In the genomic region with DNA sequence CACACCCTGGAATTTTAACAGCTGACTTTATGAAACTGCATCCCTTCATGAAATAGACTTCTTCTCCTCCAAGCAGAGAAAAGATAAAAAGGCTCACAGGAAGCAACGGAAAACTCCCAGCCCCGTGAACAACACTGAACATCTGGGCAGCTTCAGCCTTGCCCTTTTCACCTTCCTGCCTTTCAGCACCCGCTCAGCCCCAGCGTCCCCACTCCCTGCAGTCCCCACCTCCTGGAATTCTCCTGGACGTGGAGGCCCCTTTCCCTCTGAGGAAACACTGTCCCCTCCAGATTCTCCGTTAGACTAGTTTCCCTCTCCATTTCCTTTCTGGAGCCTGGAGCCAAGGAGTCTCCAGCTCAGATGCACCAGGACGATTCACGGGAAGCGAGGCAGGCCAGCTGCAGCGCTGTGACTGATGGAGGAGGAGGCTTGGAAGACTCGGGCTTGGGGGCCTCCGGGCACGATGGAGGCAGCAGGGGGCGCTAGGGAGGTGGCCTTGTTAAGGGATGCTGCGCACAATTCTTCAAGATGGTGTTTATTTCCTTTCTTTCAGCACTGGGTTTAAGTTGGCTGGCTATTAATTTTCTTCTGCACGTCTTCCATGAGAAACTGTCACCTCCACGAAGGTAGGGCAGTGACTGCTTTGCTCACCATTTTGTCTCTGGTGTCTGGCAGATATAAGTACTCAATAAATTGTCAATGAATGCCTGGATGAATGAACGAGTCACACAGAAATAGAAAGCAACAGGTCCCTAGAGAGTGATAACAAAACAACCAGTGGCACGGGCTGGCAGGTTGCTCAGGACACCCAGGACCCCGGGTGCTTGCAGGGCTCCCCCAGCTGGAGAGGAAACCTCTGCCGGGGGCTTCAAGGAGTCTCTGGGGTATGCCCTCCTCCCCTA, we compare ENCODE assay signal across 1 cellular context.
A peak's percentile ranks its signal among the peaks of the same experiment; 100 is the strongest.
TF ChIP-seq lines count a peak whose summit lies in the region.

No MANE protein-coding gene starts in this region.

TF ChIP-seq in H1, 55 proteins besides CTCF, POLR2A, EP300 and RAD21 (continued from another document):
- TF ChIP-seq, protein P1, sequence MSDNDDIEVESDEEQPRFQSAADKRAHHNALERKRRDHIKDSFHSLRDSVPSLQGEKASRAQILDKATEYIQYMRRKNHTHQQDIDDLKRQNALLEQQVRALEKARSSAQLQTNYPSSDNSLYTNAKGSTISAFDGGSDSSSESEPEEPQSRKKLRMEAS (IDR thresholded peaks at IDR 0.05), result peak; percentile 59
- TF ChIP-seq TCF12 (IDR thresholded peaks at IDR 0.05; ENCODE audit: low read depth, low read length) (0 out of 2 replicates have a peak, but pooled peaks have one; percentile 9), CREB1 (IDR thresholded peaks at IDR 0.05) (peak; percentile 41; the same call in 1 of the 2 replicates), TBP (IDR thresholded peaks at IDR 0.05; ENCODE audit: low read depth, low read length) (peak; percentile 38; the same call in 1 of the 2 replicates), PHF8 (conservative IDR thresholded peaks at IDR 0.05; ENCODE audit: low read depth, low read length) (no peak), CHD2 (IDR thresholded peaks at IDR 0.05; ENCODE audit: low read length) (no peak), ASH2L (IDR thresholded peaks at IDR 0.05; ENCODE audit: low read length) (peak; percentile 45), RXRA (IDR thresholded peaks at IDR 0.05; ENCODE audit: insufficient read depth, low read depth, low read length) (no peak), JUN (IDR thresholded peaks at IDR 0.05; ENCODE audit: low read depth, low read length) (no peak)
